17 cellular contexts compared by ENCODE assay signal in the genomic region with DNA sequence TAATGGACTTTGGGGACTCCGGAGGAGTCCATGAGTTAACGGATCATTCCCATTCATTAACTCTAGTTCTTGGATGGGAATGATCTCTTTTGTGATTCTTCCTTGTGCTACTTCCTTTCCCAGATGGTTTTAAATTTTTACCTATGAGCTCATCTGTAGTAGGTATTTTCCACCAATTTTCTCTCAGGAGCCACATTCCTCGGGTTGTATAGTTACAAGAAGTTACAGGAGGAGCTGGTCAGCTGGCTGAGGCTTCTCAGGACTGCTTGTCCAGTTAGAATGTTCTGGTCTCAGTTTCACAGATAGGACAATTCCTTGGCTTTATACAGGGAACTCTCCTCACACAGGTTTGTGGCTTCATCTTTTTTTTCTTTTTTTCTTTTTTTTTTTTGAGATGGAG. TPM values are rescaled to one million over a fixed set of nuclear protein-coding genes. Genes with fewer than 3 reads are reported as not detected.
DNase-seq lines count a peak whose midpoint lies in the region; ATAC-seq and TF ChIP-seq lines count a peak whose summit lies in the region.
"Had no signal": no experiment of that assay in that cellular context is flagged by ENCODE, and none has a peak within 500 bp of the region (broad histone marks: within the 10 kb centered on the region; RNA-seq: fewer than 3 reads in every experiment).

No MANE protein-coding gene starts in this region.

- no peaks in the 10 kb centered on the region for H3K9me3 ChIP-seq in esophagus squamous epithelium
- H3K9me3 ChIP-seq: Peyer's patch had no signal

- ATAC-seq in GM21717 (IDR thresholded peaks at IDR 0.05; ENCODE audit: unreplicated experiment): no peak

- H3K27me3 ChIP-seq in esophagus squamous epithelium: peaks cover 0 to 4% (median 0%) of the 10 kb centered on the region in 4 donors
- H3K27me3 ChIP-seq: Peyer's patch had no signal

- no peak for TF ChIP-seq POLR2A in esophagus squamous epithelium (IDR thresholded peaks at IDR 0.05)

- intact Hi-C loops in esophagus squamous epithelium (cut with DNase I): no loop called here

- H3K4me3 ChIP-seq in choroid plexus epithelial cell (ENCODE audit: low read depth, low read length) (no peak overlapping the region), esophagus squamous epithelium (no peak overlapping the region)
- H3K4me3 ChIP-seq: Peyer's patch, SK-N-MC had no signal

- no peaks in the 10 kb centered on the region for H3K36me3 ChIP-seq in esophagus squamous epithelium
- H3K36me3 ChIP-seq: Peyer's patch had no signal

- WGBS in esophagus squamous epithelium, 2 donors: 59 to 68% methylated on average over 3 of the region's 3 CpGs

- no peak overlapping the region for H3K27ac ChIP-seq in esophagus squamous epithelium
- H3K27ac ChIP-seq: Peyer's patch, SK-N-MC had no signal

- H3K4me1 ChIP-seq in esophagus squamous epithelium: peaks cover 0 to 24% (median 6%) of the 10 kb centered on the region in 3 donors

- TF ChIP-seq CTCF in choroid plexus epithelial cell (conservative IDR thresholded peaks at IDR 0.05; ENCODE audit: low read depth, low read length) (no peak), esophagus squamous epithelium (IDR thresholded peaks at IDR 0.05) (no peak)

- DNase-seq in 8988T: peak; percentile 27
- DNase-seq in NCI-H226: peak; percentile 61
- DNase-seq in choroid plexus epithelial cell (ENCODE audit: low read depth): peak; percentile 38
- DNase-seq in kidney glomerular epithelial cell (lab: John Stamatoyannopoulos, UW): peak; percentile 57
- DNase-seq in esophagus squamous epithelium (lab: John Stamatoyannopoulos, UW): no peak
- DNase-seq in GM19238 (ENCODE audit: insufficient read length, low spot score): no peak
- DNase-seq in NCI-H1048 (lab: John Stamatoyannopoulos, UW): no peak
- DNase-seq: C1 segment of cervical spinal cord, H9, NCI-H1436, NCI-H2081, NCI-H510A, NCI-H774, Peyer's patch, Right ventricle myocardium superior had no signal

RNA-seq across cellular contexts. Expression of gene LPIN2, which starts 42.9 kb away (rescaled TPM):
- 10 to 100 TPM in 2 of 4 donors, 1 to 10 TPM in 2; 7.2 to 17.9 (median 12.6) TPM for total RNA-seq in esophagus squamous epithelium

Comparison
In these comparisons a context has a peak if more than half of its experiments do, and no peak if none do; other contexts are left out.
1. DNase-seq: peak in 8988T (single experiment), NCI-H226 (single experiment), choroid plexus epithelial cell (single experiment) and kidney glomerular epithelial cell (single experiment); none in esophagus squamous epithelium (single experiment), GM19238 (single experiment) and NCI-H1048 (single experiment).